26 cellular contexts compared by ENCODE assay signal in genomic region chr2:237378650-237379049, GRCh38. TPM values are rescaled to one million over a fixed set of nuclear protein-coding genes. Genes with fewer than 3 reads are reported as not detected.
"Had no signal": no experiment of that assay in that cellular context is flagged by ENCODE, and none has a peak within 500 bp of the region (broad histone marks: within the 10 kb centered on the region; RNA-seq: fewer than 3 reads in every experiment).

No MANE protein-coding gene starts in this region.

- H3K27me3 ChIP-seq: adrenal gland, ascending aorta, gastroesophageal sphincter, hepatocyte, pancreas, right atrium auricular region, testis had no signal

- H3K36me3 ChIP-seq: neutrophil, pancreas, prostate gland, WERI-Rb-1 had no signal

- H2AFZ ChIP-seq: hepatocyte had no signal

- H3K4me2 ChIP-seq: hepatocyte had no signal

- H3K9me3 ChIP-seq: adrenal gland, ascending aorta, gastroesophageal sphincter, neutrophil, pancreas, prostate gland, spleen, testis had no signal

- H3K27ac ChIP-seq: adrenal gland, ascending aorta, gastroesophageal sphincter, hepatocyte, neutrophil, pancreas, prostate gland, right atrium auricular region, spleen, testis, WERI-Rb-1 had no signal

- H3K4me3 ChIP-seq: adrenal gland, ascending aorta, gastroesophageal sphincter, hepatocyte, pancreas, prostate gland, right atrium auricular region, spleen, testis had no signal

- ATAC-seq: activated CD4-positive, CD25-positive, alpha-beta regulatory T cell treated with anti-CD3 and anti-CD28 coated beads, Interleukin-2, amount 50 U/mL, for 24 hours; gastroesophageal sphincter; left cardiac atrium; pancreas; T-helper 17 cell had no signal

- H3K4me1 ChIP-seq: adrenal gland, ascending aorta, pancreas, prostate gland, right atrium auricular region, spleen, testis had no signal

- DNase-seq: activated CD4-positive, alpha-beta T cell treated with anti-CD3 and anti-CD28 coated beads for 48 hours; activated CD4-positive, alpha-beta T cell treated with anti-CD3 and anti-CD28 coated beads, Interleukin-2, amount 50 U/mL, for 48 hours; activated CD8-positive, alpha-beta memory T cell treated with anti-CD3 and anti-CD28 coated beads for 24 hours; activated effector memory CD4-positive, alpha-beta T cell treated with Interleukin-2 at 50 U/mL for 16 hours; activated naive CD4-positive, alpha-beta T cell treated with anti-CD3 and anti-CD28 coated beads for 36 hours; activated naive CD8-positive, alpha-beta T cell treated with anti-CD3 and anti-CD28 coated beads for 36 hours; adrenal gland; islet precursor cell; left cardiac atrium; pancreas; spleen; stimulated activated naive CD4-positive, alpha-beta T cell; SW 1271; T-helper 17 cell; T1000; testis; trophoblast cell; WERI-Rb-1 had no signal

RNA-seq across cellular contexts. Expression of gene COL6A3, which starts 35.3 kb away (rescaled TPM):
- total RNA-seq: endothelial cell of umbilical vein had no signal
